In genomic region chr17:7235693-7236665, GRCh38 we compare ENCODE assay signal across 9 cellular contexts. TPM values are rescaled to one million over a fixed set of nuclear protein-coding genes. Genes with fewer than 3 reads are reported as not detected.
DNase-seq lines count a peak whose midpoint lies in the region; ATAC-seq and TF ChIP-seq lines count a peak whose summit lies in the region.
"Had no signal": no experiment of that assay in that cellular context is flagged by ENCODE, and none has a peak within 500 bp of the region (broad histone marks: within the 10 kb centered on the region; RNA-seq: fewer than 3 reads in every experiment).

No MANE protein-coding gene starts in this region.

- peak overlapping the region in 6 of 8 donors; percentile 17 to 97 (median 94) for H3K4me3 Mint-ChIP-seq in CD4-positive, alpha-beta memory T cell
- H3K4me3 Mint-ChIP-seq in natural killer cell: peak overlapping the region; percentile 58

- POLR2A ChIA-PET in CD4-positive, alpha-beta memory T cell (lab: Charles Lee; ENCODE audit: partially characterized antibody): interaction anchor here (0.7 to 17.6 kb wide), 4 partner anchors 14 to 190 kb away, joined by 3 to 435 read pairs (median 59); partner anchors contain the start of genes ACADVL, CTDNEP1, DLG4 and ELP5

- DNase-seq in CD4-positive, alpha-beta memory T cell: no peak
- peak in 1 of 4 donors; percentile 56 for DNase-seq in body of pancreas
- DNase-seq in natural killer cell: no peak
- no peak for DNase-seq in COLO829 (ENCODE audit: low spot score)
- DNase-seq in GM13977 (ENCODE audit: low spot score): no peak
- DNase-seq: cerebellar nuclear complex had no signal

- intact Hi-C loops in CD4-positive, alpha-beta memory T cell (cut with micrococcal nuclease): loop anchor here (10.0 kb wide), 1 partner anchor 609 kb away; no protein-coding TSS in a partner anchor
- intact Hi-C loops in body of pancreas (cut with DNase I): no loop called here
- intact Hi-C loops in natural killer cell (cut with micrococcal nuclease): loop anchor here (2.0 kb wide), 1 partner anchor 21 kb away; no protein-coding TSS in a partner anchor

- no peaks in the 10 kb centered on the region for H3K27me3 ChIP-seq in CD4-positive, alpha-beta memory T cell (ENCODE audit: insufficient read depth, low read length)
- H3K27me3 ChIP-seq in HUES6 (ENCODE audit: control insufficient read depth, insufficient read depth, low read length) (no peaks in the 10 kb centered on the region), body of pancreas (no peaks in the 10 kb centered on the region)

- WGBS in body of pancreas, 2 donors: 78 to 80% methylated on average over 18 to 22 of the region's 22 CpGs

- no peak for TF ChIP-seq POLR2A in body of pancreas (IDR thresholded peaks at IDR 0.05)

- H3K4me3 ChIP-seq in CD4-positive, alpha-beta memory T cell (ENCODE audit: low read length in 2 of 2): no peak overlapping the region
- H3K4me3 ChIP-seq in HUES6 (ENCODE audit: low read depth, low read length) (no peak overlapping the region), body of pancreas (no peak overlapping the region)

- no peak overlapping the region for H3K27ac ChIP-seq in CD4-positive, alpha-beta memory T cell (ENCODE audit: low read depth, low read length)
- no peak overlapping the region for H3K27ac ChIP-seq in HUES6 (ENCODE audit: low read depth, low read length)
- H3K27ac ChIP-seq in body of pancreas: peak overlapping the region in 3 of 4 donors; percentile 57 to 85 (median 83)

- H3K4me1 Mint-ChIP-seq in CD4-positive, alpha-beta memory T cell: peaks cover 41 to 76% (median 57%) of the 10 kb centered on the region in 4 donors
- peaks cover 54 to 75% of the 10 kb centered on the region in 2 donors for H3K4me1 Mint-ChIP-seq in natural killer cell

- H3K27ac Mint-ChIP-seq in CD4-positive, alpha-beta memory T cell: peak overlapping the region; percentile 77 to 98 (median 96)
- H3K27ac Mint-ChIP-seq in natural killer cell: peak overlapping the region; percentile 97 to 99

- H3K9ac ChIP-seq in HUES6 (ENCODE audit: low read length): peak overlapping the region; percentile 7

- no peaks in the 10 kb centered on the region for H3K9me3 ChIP-seq in CD4-positive, alpha-beta memory T cell (ENCODE audit: control insufficient read depth in 1 of 2, low read length in 2 of 2)
- no peaks in the 10 kb centered on the region for H3K9me3 ChIP-seq in HUES6 (ENCODE audit: control insufficient read depth, insufficient read depth, low read depth, low read length)
- H3K9me3 ChIP-seq in body of pancreas: no peaks in the 10 kb centered on the region

- CTCF ChIA-PET in CD4-positive, alpha-beta memory T cell (lab: Charles Lee; ENCODE audit: partially characterized antibody): interaction anchor here (1.2 to 6.0 kb wide), 4 partner anchors 15 to 16 kb away, joined by 3 to 48 read pairs (median 10); partner anchors contain the start of genes ACADVL, CTDNEP1 and DLG4

- ATAC-seq in body of pancreas (no peak), natural killer cell (no peak), GM19351 (IDR thresholded peaks at IDR 0.05; ENCODE audit: unreplicated experiment) (no peak), GM21390 (IDR thresholded peaks at IDR 0.05; ENCODE audit: unreplicated experiment) (no peak)

- peaks cover 22% of the 10 kb centered on the region for H3K36me3 ChIP-seq in CD4-positive, alpha-beta memory T cell (ENCODE audit: insufficient read depth, low read length)
- peaks cover 38% of the 10 kb centered on the region for H3K36me3 ChIP-seq in HUES6 (ENCODE audit: control insufficient read depth, insufficient read depth, low read length)
- peaks cover 0 to 2% of the 10 kb centered on the region in 2 donors for H3K36me3 ChIP-seq in body of pancreas (replicated peaks in 1 of 2; ENCODE audit: insufficient read depth in 1 of 2, low read depth in 2 of 2)

- H3K27me3 Mint-ChIP-seq in CD4-positive, alpha-beta memory T cell: no peaks in the 10 kb centered on the region
- H3K27me3 Mint-ChIP-seq in natural killer cell (ENCODE audit: low read depth in 2 of 2): no peaks in the 10 kb centered on the region

- in situ Hi-C loops in GM13977 (cut with MboI; ENCODE audit: low pct_unique_long_range_greater_than_20kb, low sequenced_read_pairs, unreplicated experiment): no loop called here

- TF ChIP-seq CTCF in body of pancreas (IDR thresholded peaks at IDR 0.05) (no peak), natural killer cell (IDR thresholded peaks at IDR 0.05) (no peak), GM13977 (IDR thresholded peaks at IDR 0.05; ENCODE audit: extremely low read depth, insufficient read depth, missing control alignments) (no peak)

- peaks cover 68% of the 10 kb centered on the region for H3K4me1 ChIP-seq in CD4-positive, alpha-beta memory T cell (ENCODE audit: insufficient read depth, low read length)
- peaks cover 17% of the 10 kb centered on the region; the same call in 1 of the 2 replicates for H3K4me1 ChIP-seq in HUES6 (ENCODE audit: control insufficient read depth, insufficient read depth, low read length)
- peaks cover 68% of the 10 kb centered on the region for H3K4me1 ChIP-seq in body of pancreas

- H3K36me3 Mint-ChIP-seq in CD4-positive, alpha-beta memory T cell: peaks cover 19 to 53% of the 10 kb centered on the region in 2 donors
- H3K36me3 Mint-ChIP-seq in natural killer cell: no peaks in the 10 kb centered on the region

- no peaks in the 10 kb centered on the region for H3K9me3 Mint-ChIP-seq in CD4-positive, alpha-beta memory T cell
- no peaks in the 10 kb centered on the region for H3K9me3 Mint-ChIP-seq in natural killer cell

RNA-seq across cellular contexts. Expression of gene DVL2, which starts 1.7 kb away (rescaled TPM):
- 10 to 100 TPM; 75.1 to 76.8 TPM for total RNA-seq in CD4-positive, alpha-beta memory T cell
- 10 to 100 TPM; 22.0 to 23.7 TPM for polyA plus RNA-seq in CD4-positive, alpha-beta memory T cell
- total RNA-seq in body of pancreas (10 to 100 TPM; 19.5 to 41.5 TPM), natural killer cell (10 to 100 TPM; 46.5 to 66.6 (median 61.5) TPM)

RNA-seq across cellular contexts. Expression of gene PHF23, which starts 3.3 kb away (rescaled TPM):
- total RNA-seq in CD4-positive, alpha-beta memory T cell: 10 to 100 TPM; 45.8 to 55.8 TPM
- 10 to 100 TPM; 11.4 to 29.8 TPM for polyA plus RNA-seq in CD4-positive, alpha-beta memory T cell
- total RNA-seq in body of pancreas (10 to 100 TPM; 11.9 to 15.8 TPM), natural killer cell (10 to 100 TPM; 19.3 to 32.3 (median 20.8) TPM)

RNA-seq across cellular contexts. Expression of gene GABARAP, which starts 6.3 kb away (rescaled TPM):
- total RNA-seq in CD4-positive, alpha-beta memory T cell: 100 to 1,000 TPM; 324 to 327 TPM
- polyA plus RNA-seq in CD4-positive, alpha-beta memory T cell: 100 to 1,000 TPM; 741 to 896 TPM
- total RNA-seq in body of pancreas: 100 to 1,000 TPM; 145 to 482 TPM
- 100 to 1,000 TPM; 256 to 277 (median 276) TPM for total RNA-seq in natural killer cell

RNA-seq across cellular contexts. Expression of gene CTDNEP1, which starts 15.6 kb away (rescaled TPM):
- 100 to 1,000 TPM; 145 to 157 TPM for total RNA-seq in CD4-positive, alpha-beta memory T cell
- polyA plus RNA-seq in CD4-positive, alpha-beta memory T cell: 10 to 100 TPM; 42.4 to 59.1 TPM
- total RNA-seq in body of pancreas: 10 to 100 TPM; 33.5 to 44.8 TPM
- 100 to 1,000 TPM; 127 to 139 (median 131) TPM for total RNA-seq in natural killer cell

RNA-seq across cellular contexts. Expression of gene ELP5, which starts 16.0 kb away (rescaled TPM):
- total RNA-seq in CD4-positive, alpha-beta memory T cell: 10 to 100 TPM; 29.8 to 30.9 TPM
- 10 to 100 TPM; 68.0 to 71.3 TPM for polyA plus RNA-seq in CD4-positive, alpha-beta memory T cell
- total RNA-seq in body of pancreas (10 to 100 TPM; 10.2 to 16.3 TPM), natural killer cell (10 to 100 TPM; 30.1 to 38.5 (median 30.3) TPM)

Comparison
In these comparisons a context has a peak if more than half of its experiments do, and no peak if none do; other contexts are left out.
1. H3K27ac ChIP-seq: peak in body of pancreas (3 of 4); none in CD4-positive, alpha-beta memory T cell (single experiment) and HUES6 (single experiment).